Comparison of ENCODE assay signal across 1 cellular context in the genomic region with DNA sequence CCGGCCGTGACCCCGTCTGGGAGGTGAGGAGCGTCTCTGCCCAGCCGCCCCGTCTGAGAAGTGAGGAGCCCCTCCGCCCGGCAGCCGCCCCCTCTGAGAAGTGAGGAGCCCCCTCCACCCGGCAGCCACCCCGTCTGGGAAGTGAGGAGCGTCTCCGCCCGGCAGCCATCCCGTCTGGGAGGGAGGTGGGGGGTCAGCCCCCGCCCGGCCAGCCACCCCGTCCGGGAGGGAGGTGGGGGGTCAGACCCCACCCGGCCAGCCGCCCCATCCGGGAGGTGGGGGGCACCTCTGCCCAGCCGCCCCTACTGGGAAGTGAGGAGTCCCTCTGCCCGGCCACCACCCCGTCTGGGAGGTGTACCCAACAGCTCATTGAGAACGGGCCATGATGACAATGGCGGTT. TPM values are rescaled to one million over a fixed set of nuclear protein-coding genes. Genes with fewer than 3 reads are reported as not detected.
"Had no signal": no experiment of that assay in that cellular context is flagged by ENCODE, and none has a peak within 500 bp of the region (broad histone marks: within the 10 kb centered on the region; RNA-seq: fewer than 3 reads in every experiment).

No MANE protein-coding gene starts in this region.

RNA-seq across cellular contexts. Expression of a gene that starts 26.1 kb away (rescaled TPM):
- total RNA-seq: naive thymus-derived CD8-positive, alpha-beta T cell had no signal
